ENCODE assay signal across 20 cellular contexts in genomic region chr3:46576899-46577298, GRCh38. TPM values are rescaled to one million over a fixed set of nuclear protein-coding genes. Genes with fewer than 3 reads are reported as not detected.
DNase-seq lines count a peak whose midpoint lies in the region; ATAC-seq, FAIRE-seq and TF ChIP-seq lines count a peak whose summit lies in the region.
"Had no signal": no experiment of that assay in that cellular context is flagged by ENCODE, and none has a peak within 500 bp of the region (broad histone marks: within the 10 kb centered on the region; RNA-seq: fewer than 3 reads in every experiment).

No MANE protein-coding gene starts in this region.

- H3K4me1 Mint-ChIP-seq in astrocyte (ENCODE audit: low read depth, unreplicated experiment) = peaks cover 13% of the 10 kb centered on the region
- H3K4me1 Mint-ChIP-seq in neural progenitor cell = peaks cover 54% of the 10 kb centered on the region
- peaks cover 0 to 8% (median 5%) of the 10 kb centered on the region in 4 donors for H3K4me1 Mint-ChIP-seq in CD4-positive, alpha-beta memory T cell
- H3K4me1 Mint-ChIP-seq in stimulated activated naive B cell treated with anti-CD40 and anti-IgM and Interleukin-4, amounts not matched to agents 10 μg/mL and 1 μg/mL and 100 μg/mL, for 72 hours = peaks cover 1 to 6% of the 10 kb centered on the region in 2 donors
- H3K4me1 Mint-ChIP-seq: immature natural killer cell had no signal

- no peak for DNase-seq in astrocyte (ENCODE audit: low read depth)
- peak; percentile 64 for DNase-seq in neural progenitor cell (ENCODE audit: low spot score)
- DNase-seq in CD4-positive, alpha-beta memory T cell = no peak
- DNase-seq in midbrain (lab: John Stamatoyannopoulos, UW) = no peak
- DNase-seq in stimulated activated naive B cell treated with anti-CD40 and anti-IgM and Interleukin-4, amounts not matched to agents 10 μg/mL and 1 μg/mL and 100 μg/mL, for 72 hours = no peak
- DNase-seq: activated CD4-positive, alpha-beta T cell treated with anti-CD3 and anti-CD28 coated beads for 48 hours; activated naive CD8-positive, alpha-beta T cell treated with anti-CD3 and anti-CD28 coated beads, Interleukin-2, amount 50 U/mL, for 24 hours; CD8-positive, alpha-beta T cell; DND-41; foreskin melanocyte; immature natural killer cell; mammary epithelial cell; MM.1S; naive thymus-derived CD8-positive, alpha-beta T cell; NCI-H1436 treated with DMSO at 0.1 percent for 48 hours; NCI-H69 had no signal

- no peak for FAIRE-seq in astrocyte (lab: Jason Lieb, UNC)

- H2AFZ ChIP-seq in astrocyte (ENCODE audit: low read depth, low read length) (peak overlapping the region; percentile 11), neural progenitor cell (replicated peaks) (no peak overlapping the region)

- H3K27ac ChIP-seq in astrocyte (ENCODE audit: low read depth, low read length) (no peak overlapping the region), neural progenitor cell (no peak overlapping the region), thymus (ENCODE audit: low read depth) (peak overlapping the region; percentile 65)
- no peak overlapping the region for H3K27ac ChIP-seq in CD4-positive, alpha-beta memory T cell (ENCODE audit: low read depth, low read length)

- no peaks in the 10 kb centered on the region for H3K4me1 ChIP-seq in astrocyte (ENCODE audit: insufficient read depth, low read length)
- peaks cover 28% of the 10 kb centered on the region for H3K4me1 ChIP-seq in iPS-15b (ENCODE audit: control insufficient read depth, insufficient read depth, low read length)
- H3K4me1 ChIP-seq in neural progenitor cell = peaks cover 31% of the 10 kb centered on the region
- H3K4me1 ChIP-seq in thymus (ENCODE audit: control insufficient read depth, insufficient read depth, low read length) = no peaks in the 10 kb centered on the region
- no peaks in the 10 kb centered on the region for H3K4me1 ChIP-seq in CD4-positive, alpha-beta memory T cell (ENCODE audit: insufficient read depth, low read length)

- no peak for ATAC-seq in stimulated activated naive B cell treated with anti-CD40 and anti-IgM and Interleukin-4, amounts not matched to agents 10 μg/mL and 1 μg/mL and 100 μg/mL, for 72 hours (replicated peaks)
- ATAC-seq: activated naive CD8-positive, alpha-beta T cell treated with anti-CD3 and anti-CD28 coated beads, Interleukin-2, amount 50 U/mL, for 24 hours; CD8-positive, alpha-beta T cell; naive thymus-derived CD8-positive, alpha-beta T cell had no signal

- CTCF ChIA-PET in CD4-positive, alpha-beta memory T cell (lab: Charles Lee; ENCODE audit: partially characterized antibody) = interaction anchor here (1.8 kb wide), 1 partner anchor 88 kb away, joined by 5 read pairs; no protein-coding TSS in a partner anchor

- H3K9me3 Mint-ChIP-seq in astrocyte (ENCODE audit: unreplicated experiment) = no peaks in the 10 kb centered on the region
- no peaks in the 10 kb centered on the region for H3K9me3 Mint-ChIP-seq in neural progenitor cell
- H3K9me3 Mint-ChIP-seq in CD4-positive, alpha-beta memory T cell = no peaks in the 10 kb centered on the region
- H3K9me3 Mint-ChIP-seq in stimulated activated naive B cell treated with anti-CD40 and anti-IgM and Interleukin-4, amounts not matched to agents 10 μg/mL and 1 μg/mL and 100 μg/mL, for 72 hours = no peaks in the 10 kb centered on the region
- H3K9me3 Mint-ChIP-seq: activated naive CD8-positive, alpha-beta T cell treated with anti-CD3 and anti-CD28 coated beads, Interleukin-2, amount 50 U/mL, for 24 hours; activated T-helper 2 cell treated with anti-CD3 and anti-CD28 coated beads, Interferon-gamma antibody, Interleukin-2, Interleukin-4, amounts not matched to agents 10 μg/mL and 5 μg/mL and 100 μg/mL, durations not matched to agents 14 hours and 24 hours and 36 hours; CD8-positive, alpha-beta T cell; immature natural killer cell; naive thymus-derived CD8-positive, alpha-beta T cell had no signal

- H3K27me3 Mint-ChIP-seq in astrocyte (ENCODE audit: low read depth, unreplicated experiment) (peaks cover 58% of the 10 kb centered on the region), neural progenitor cell (ENCODE audit: insufficient read depth, low read depth) (peaks cover 30% of the 10 kb centered on the region)
- H3K27me3 Mint-ChIP-seq in CD4-positive, alpha-beta memory T cell = peaks cover 3 to 5% of the 10 kb centered on the region in 2 donors
- H3K27me3 Mint-ChIP-seq in stimulated activated naive B cell treated with anti-CD40 and anti-IgM and Interleukin-4, amounts not matched to agents 10 μg/mL and 1 μg/mL and 100 μg/mL, for 72 hours = peaks cover 8 to 40% of the 10 kb centered on the region in 2 donors

- H3K27ac Mint-ChIP-seq in astrocyte (ENCODE audit: unreplicated experiment) (no peak overlapping the region), neural progenitor cell (no peak overlapping the region)
- H3K27ac Mint-ChIP-seq in CD4-positive, alpha-beta memory T cell = no peak overlapping the region
- H3K27ac Mint-ChIP-seq in stimulated activated naive B cell treated with anti-CD40 and anti-IgM and Interleukin-4, amounts not matched to agents 10 μg/mL and 1 μg/mL and 100 μg/mL, for 72 hours = no peak overlapping the region
- H3K27ac Mint-ChIP-seq: activated naive CD8-positive, alpha-beta T cell treated with anti-CD3 and anti-CD28 coated beads, Interleukin-2, amount 50 U/mL, for 24 hours; activated T-helper 2 cell treated with anti-CD3 and anti-CD28 coated beads, Interferon-gamma antibody, Interleukin-2, Interleukin-4, amounts not matched to agents 10 μg/mL and 5 μg/mL and 100 μg/mL, durations not matched to agents 14 hours and 24 hours and 36 hours; CD8-positive, alpha-beta T cell; immature natural killer cell had no signal

- POLR2A ChIA-PET in CD4-positive, alpha-beta memory T cell (lab: Charles Lee; ENCODE audit: partially characterized antibody) = no interaction called here

- H3K4me2 ChIP-seq in astrocyte (ENCODE audit: low read length) (no peak overlapping the region), neural progenitor cell (peak overlapping the region; percentile 38)

- H3K9ac ChIP-seq in astrocyte (ENCODE audit: low read length) = no peak overlapping the region
- H3K9ac ChIP-seq in iPS-15b (ENCODE audit: low read depth, low read length) = peak overlapping the region; percentile 57
- no peak overlapping the region for H3K9ac ChIP-seq in neural progenitor cell

- no peak overlapping the region for H3K4me3 Mint-ChIP-seq in astrocyte (ENCODE audit: unreplicated experiment)
- H3K4me3 Mint-ChIP-seq in neural progenitor cell = peak overlapping the region; percentile 27
- no peak overlapping the region for H3K4me3 Mint-ChIP-seq in CD4-positive, alpha-beta memory T cell
- no peak overlapping the region for H3K4me3 Mint-ChIP-seq in stimulated activated naive B cell treated with anti-CD40 and anti-IgM and Interleukin-4, amounts not matched to agents 10 μg/mL and 1 μg/mL and 100 μg/mL, for 72 hours
- H3K4me3 Mint-ChIP-seq: activated naive CD8-positive, alpha-beta T cell treated with anti-CD3 and anti-CD28 coated beads, Interleukin-2, amount 50 U/mL, for 24 hours; CD8-positive, alpha-beta T cell; immature natural killer cell; naive thymus-derived CD8-positive, alpha-beta T cell had no signal

- H3K36me3 ChIP-seq in astrocyte (ENCODE audit: insufficient read depth, low read length) (no peaks in the 10 kb centered on the region), iPS-15b (ENCODE audit: control insufficient read depth, insufficient read depth, low read length) (peaks cover 18% of the 10 kb centered on the region), neural progenitor cell (no peaks in the 10 kb centered on the region), thymus (ENCODE audit: control insufficient read depth, insufficient read depth) (no peaks in the 10 kb centered on the region)
- no peaks in the 10 kb centered on the region for H3K36me3 ChIP-seq in CD4-positive, alpha-beta memory T cell (ENCODE audit: insufficient read depth, low read length)

- peaks cover 45% of the 10 kb centered on the region for H3K27me3 ChIP-seq in astrocyte (ENCODE audit: insufficient read depth, low read length)
- H3K27me3 ChIP-seq in iPS-15b (ENCODE audit: control insufficient read depth, insufficient read depth, low read length) = no peaks in the 10 kb centered on the region
- H3K27me3 ChIP-seq in neural progenitor cell = peaks cover 96% of the 10 kb centered on the region
- H3K27me3 ChIP-seq in thymus (ENCODE audit: control insufficient read depth, insufficient read depth) = peaks cover 3% of the 10 kb centered on the region
- no peaks in the 10 kb centered on the region for H3K27me3 ChIP-seq in CD4-positive, alpha-beta memory T cell (ENCODE audit: insufficient read depth, low read length)

- H3K9me3 ChIP-seq in astrocyte (ENCODE audit: insufficient read depth, low read depth, low read length) (no peaks in the 10 kb centered on the region), iPS-15b (ENCODE audit: control insufficient read depth, insufficient read depth, low read length) (no peaks in the 10 kb centered on the region), neural progenitor cell (ENCODE audit: low read depth) (no peaks in the 10 kb centered on the region), thymus (ENCODE audit: control insufficient read depth) (no peaks in the 10 kb centered on the region)
- no peaks in the 10 kb centered on the region for H3K9me3 ChIP-seq in CD4-positive, alpha-beta memory T cell (ENCODE audit: control insufficient read depth in 1 of 2, low read length in 2 of 2)

- no peak for TF ChIP-seq CTCF in astrocyte (IDR thresholded peaks at IDR 0.05; ENCODE audit: insufficient read depth, low read depth, low read length)
- TF ChIP-seq CTCF in neural progenitor cell (IDR thresholded peaks at IDR 0.05) = no peak

- WGBS in thymus = 46% methylated on average over 21 of the region's 21 CpGs

- H3K79me2 ChIP-seq in astrocyte (ENCODE audit: insufficient read depth, low read length) (no peaks in the 10 kb centered on the region), neural progenitor cell (ENCODE audit: low read depth) (no peaks in the 10 kb centered on the region)

- intact Hi-C loops in CD4-positive, alpha-beta memory T cell (cut with micrococcal nuclease) = no loop called here

- H3K4me3 ChIP-seq in astrocyte (ENCODE audit: insufficient read depth, low read depth, low read length) (no peak overlapping the region), iPS-15b (ENCODE audit: low read depth, low read length) (peak overlapping the region; percentile 66), neural progenitor cell (no peak overlapping the region), thymus (ENCODE audit: low read length) (no peak overlapping the region)
- H3K4me3 ChIP-seq in CD4-positive, alpha-beta memory T cell (ENCODE audit: low read length in 2 of 2) = no peak overlapping the region

- H4K20me1 ChIP-seq in astrocyte (ENCODE audit: insufficient read depth, low read length) (no peaks in the 10 kb centered on the region), neural progenitor cell (ENCODE audit: low read depth) (peaks cover 47% of the 10 kb centered on the region)

- H3K36me3 Mint-ChIP-seq in astrocyte (ENCODE audit: low read depth, unreplicated experiment) = no peaks in the 10 kb centered on the region
- no peaks in the 10 kb centered on the region for H3K36me3 Mint-ChIP-seq in neural progenitor cell
- H3K36me3 Mint-ChIP-seq in CD4-positive, alpha-beta memory T cell = no peaks in the 10 kb centered on the region
- H3K36me3 Mint-ChIP-seq in stimulated activated naive B cell treated with anti-CD40 and anti-IgM and Interleukin-4, amounts not matched to agents 10 μg/mL and 1 μg/mL and 100 μg/mL, for 72 hours = no peaks in the 10 kb centered on the region
- H3K36me3 Mint-ChIP-seq: CD8-positive, alpha-beta T cell; immature natural killer cell; naive thymus-derived CD8-positive, alpha-beta T cell had no signal

- H3F3A ChIP-seq in neural progenitor cell (ENCODE audit: low read depth) = peaks cover 28% of the 10 kb centered on the region

RNA-seq across cellular contexts. Expression of gene LRRC2, which starts 10.8 kb away (rescaled TPM):
- total RNA-seq in astrocyte (0.32 and 0.36 TPM in 2 replicates), neural progenitor cell (ENCODE audit: low replicate concordance) (not detected in 2 replicates)
- polyA plus RNA-seq in thymus = 2.4 TPM
- total RNA-seq in CD4-positive, alpha-beta memory T cell = 1 to 10 TPM in 1 of 2 experiments, under 1 TPM in 1; 0.50 to 1.0 TPM
- under 1 TPM in 1 of 2 donors, not detected in 1; 0.09 TPM for polyA plus RNA-seq in CD4-positive, alpha-beta memory T cell
- total RNA-seq: activated T-helper 2 cell treated with anti-CD3 and anti-CD28 coated beads, Interferon-gamma antibody, Interleukin-2, Interleukin-4, amounts not matched to agents 10 μg/mL and 5 μg/mL and 100 μg/mL, durations not matched to agents 14 hours and 24 hours and 36 hours had no signal
- polyA plus RNA-seq: immature natural killer cell; naive thymus-derived CD8-positive, alpha-beta T cell had no signal

RNA-seq across cellular contexts. Expression of gene FAM240A, which starts 35.4 kb away (rescaled TPM):
- not detected in 2 replicates for total RNA-seq in astrocyte
- not detected in 2 replicates for total RNA-seq in neural progenitor cell (ENCODE audit: low replicate concordance)
- 0.37 TPM for polyA plus RNA-seq in thymus
- not detected for total RNA-seq in CD4-positive, alpha-beta memory T cell
- polyA plus RNA-seq in CD4-positive, alpha-beta memory T cell = not detected
- total RNA-seq: activated T-helper 2 cell treated with anti-CD3 and anti-CD28 coated beads, Interferon-gamma antibody, Interleukin-2, Interleukin-4, amounts not matched to agents 10 μg/mL and 5 μg/mL and 100 μg/mL, durations not matched to agents 14 hours and 24 hours and 36 hours; CD8-positive, alpha-beta T cell; mammary epithelial cell; naive thymus-derived CD8-positive, alpha-beta T cell; temporal lobe had no signal
- polyA plus RNA-seq: immature natural killer cell; mammary epithelial cell; naive thymus-derived CD8-positive, alpha-beta T cell had no signal
